9 cellular contexts compared by ENCODE assay signal in the genomic region with DNA sequence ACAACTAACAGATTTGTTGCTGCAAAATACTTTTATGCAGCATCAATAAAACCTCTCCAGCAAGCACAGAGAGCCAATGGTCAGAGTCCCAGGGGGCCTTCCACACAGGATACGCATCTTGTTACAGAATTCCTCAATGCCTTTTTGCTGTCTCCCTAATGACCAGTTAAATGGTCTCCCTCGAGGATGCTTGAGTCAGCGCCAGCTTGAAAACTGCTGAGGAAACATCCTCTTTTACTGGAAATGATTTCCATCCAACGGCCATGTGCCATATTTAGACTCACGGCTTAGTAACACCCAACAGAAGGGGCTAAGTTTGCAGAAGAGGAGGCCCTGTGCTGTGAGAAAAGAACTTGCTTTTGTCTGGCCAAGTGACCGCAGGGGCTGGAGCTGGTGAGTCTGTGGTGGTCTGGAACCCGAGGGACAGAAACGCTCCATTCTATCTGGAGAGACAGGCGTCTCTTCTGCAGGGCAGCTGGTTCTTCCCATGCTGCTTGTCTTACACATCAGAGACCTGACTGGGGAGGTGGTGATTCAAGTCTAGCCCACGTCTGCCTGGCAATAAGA.
A peak's percentile ranks its signal among the peaks of the same experiment; 100 is the strongest.
DNase-seq lines count a peak whose midpoint lies in the region; ATAC-seq and TF ChIP-seq lines count a peak whose summit lies in the region.
"Had no signal": no experiment of that assay in that cellular context is flagged by ENCODE, and none has a peak within 500 bp of the region (broad histone marks: within the 10 kb centered on the region; RNA-seq: fewer than 3 reads in every experiment).

No MANE protein-coding gene starts in this region.

- H3K4me2 ChIP-seq in PC-9 = no peak overlapping the region

- H3K9me2 ChIP-seq in PC-9 (ENCODE audit: insufficient read depth) = no peaks in the 10 kb centered on the region

- CTCF ChIA-PET in BJ (lab: Yijun Ruan, JAX) (interaction anchor here (0.7 to 1.2 kb wide), 3 partner anchors 9 to 276 kb away, joined by 3 to 4 read pairs (median 3); no protein-coding TSS in a partner anchor), PC-9 (lab: Charles Lee) (no interaction called here)

- H3K27me3 ChIP-seq in BJ (ENCODE audit: control insufficient read depth, insufficient read depth, low read length) (no peaks in the 10 kb centered on the region), PC-9 (ENCODE audit: insufficient read depth, low read depth) (no peaks in the 10 kb centered on the region)

- peaks cover 33% of the 10 kb centered on the region for H3K4me1 Mint-ChIP-seq in dendritic cell treated with granulocyte-macrophage colony-stimulating factor and Interleukin-4, amounts not matched to agents 40 ng/mL and 50 ng/mL, for 4 days (ENCODE audit: low read depth)
- H3K4me1 Mint-ChIP-seq in nephron progenitor cell = peaks cover 36% of the 10 kb centered on the region
- no peaks in the 10 kb centered on the region for H3K4me1 Mint-ChIP-seq in stimulated activated naive CD8-positive, alpha-beta T cell treated with anti-CD3 and anti-CD28 coated beads, Interleukin-15, amount 100 ng/mL, for 72 hours

- no peaks in the 10 kb centered on the region for H3K9me3 ChIP-seq in PC-9 (ENCODE audit: insufficient read depth, low read depth)

- peak overlapping the region; percentile 27 for H3K4me3 ChIP-seq in BJ (ENCODE audit: low read depth, low read length)
- no peak overlapping the region for H3K4me3 ChIP-seq in PC-9

- peak overlapping the region; percentile 37 for H3K4me3 Mint-ChIP-seq in dendritic cell treated with granulocyte-macrophage colony-stimulating factor and Interleukin-4, amounts not matched to agents 40 ng/mL and 50 ng/mL, for 4 days
- no peak overlapping the region for H3K4me3 Mint-ChIP-seq in nephron progenitor cell
- H3K4me3 Mint-ChIP-seq in stimulated activated naive CD8-positive, alpha-beta T cell treated with anti-CD3 and anti-CD28 coated beads, Interleukin-15, amount 100 ng/mL, for 72 hours = no peak overlapping the region

- H3K79me2 ChIP-seq in PC-9 (ENCODE audit: low read depth) = no peaks in the 10 kb centered on the region

- H4K20me1 ChIP-seq in PC-9 (ENCODE audit: insufficient read depth) = no peaks in the 10 kb centered on the region

- H3F3A ChIP-seq in PC-9 (ENCODE audit: insufficient read depth, low read depth) = peaks cover 4% of the 10 kb centered on the region; the same call in 1 of the 2 replicates

- DNase-seq in BJ (ENCODE audit: low read depth) (peak; percentile 93), NCI-H1930 (lab: John Stamatoyannopoulos, UW) (peak; percentile 24 to 65), nephron progenitor cell (peak; percentile 11), PC-9 (no peak), glomerular visceral epithelial cell (ENCODE audit: extremely low spot score) (no peak)
- no peak for DNase-seq in stimulated activated naive CD8-positive, alpha-beta T cell treated with anti-CD3 and anti-CD28 coated beads, Interleukin-15, amount 100 ng/mL, for 72 hours
- DNase-seq: activated naive CD4-positive, alpha-beta T cell treated with Interleukin-2 at 50 U/mL for 16 hours had no signal

- no peak overlapping the region for H3K27ac ChIP-seq in PC-9

- H3K9me3 Mint-ChIP-seq in dendritic cell treated with granulocyte-macrophage colony-stimulating factor and Interleukin-4, amounts not matched to agents 40 ng/mL and 50 ng/mL, for 4 days = peaks cover 35% of the 10 kb centered on the region
- peaks cover 10% of the 10 kb centered on the region for H3K9me3 Mint-ChIP-seq in nephron progenitor cell
- H3K9me3 Mint-ChIP-seq in stimulated activated naive CD8-positive, alpha-beta T cell treated with anti-CD3 and anti-CD28 coated beads, Interleukin-15, amount 100 ng/mL, for 72 hours = peaks cover 0 to 4% of the 10 kb centered on the region in 2 donors

- BruUV-seq in PC-9 (replicated peaks; lab: Mats Ljungman, UMichigan) = no TSS peak

- ATAC-seq in stimulated activated naive CD8-positive, alpha-beta T cell treated with anti-CD3 and anti-CD28 coated beads, Interleukin-15, amount 100 ng/mL, for 72 hours = no peak
- ATAC-seq in HG03025 (IDR thresholded peaks at IDR 0.05; ENCODE audit: low FRiP score, unreplicated experiment) = no peak

- peaks cover 6% of the 10 kb centered on the region for H3K36me3 Mint-ChIP-seq in dendritic cell treated with granulocyte-macrophage colony-stimulating factor and Interleukin-4, amounts not matched to agents 40 ng/mL and 50 ng/mL, for 4 days (ENCODE audit: low read depth)
- H3K36me3 Mint-ChIP-seq in nephron progenitor cell (ENCODE audit: low read depth) = no peaks in the 10 kb centered on the region

- intact Hi-C loops in dendritic cell treated with granulocyte-macrophage colony-stimulating factor and Interleukin-4, amounts not matched to agents 40 ng/mL and 50 ng/mL, for 4 days (cut with micrococcal nuclease) = no loop called here
- intact Hi-C loops in PC-9 (cut with micrococcal nuclease; ENCODE audit: unreplicated experiment) = no loop called here

- no peak overlapping the region for H2AFZ ChIP-seq in PC-9

- H3K4me1 ChIP-seq in PC-9 (replicated peaks; ENCODE audit: insufficient read depth) = peaks cover 12% of the 10 kb centered on the region

- H3K27ac Mint-ChIP-seq in dendritic cell treated with granulocyte-macrophage colony-stimulating factor and Interleukin-4, amounts not matched to agents 40 ng/mL and 50 ng/mL, for 4 days = peak overlapping the region; percentile 84
- no peak overlapping the region for H3K27ac Mint-ChIP-seq in nephron progenitor cell
- H3K27ac Mint-ChIP-seq in stimulated activated naive CD8-positive, alpha-beta T cell treated with anti-CD3 and anti-CD28 coated beads, Interleukin-15, amount 100 ng/mL, for 72 hours = no peak overlapping the region

- POLR2A ChIA-PET in BJ (lab: Charles Lee) (no interaction called here), PC-9 (lab: Charles Lee; ENCODE audit: unreplicated experiment) (no interaction called here)

- TF ChIP-seq CTCF in BJ (IDR thresholded peaks at IDR 0.05; ENCODE audit: insufficient read depth, low read depth, low read length) = no peak
- no peak for TF ChIP-seq CTCF in nephron progenitor cell (IDR thresholded peaks at IDR 0.05)
- no peak for TF ChIP-seq CTCF in PC-9 (conservative IDR thresholded peaks at IDR 0.05)

- H3K27me3 Mint-ChIP-seq in dendritic cell treated with granulocyte-macrophage colony-stimulating factor and Interleukin-4, amounts not matched to agents 40 ng/mL and 50 ng/mL, for 4 days = no peaks in the 10 kb centered on the region
- peaks cover 5% of the 10 kb centered on the region for H3K27me3 Mint-ChIP-seq in nephron progenitor cell (ENCODE audit: low read depth, poor library complexity)
- no peaks in the 10 kb centered on the region for H3K27me3 Mint-ChIP-seq in stimulated activated naive CD8-positive, alpha-beta T cell treated with anti-CD3 and anti-CD28 coated beads, Interleukin-15, amount 100 ng/mL, for 72 hours

- no peaks in the 10 kb centered on the region for H3K36me3 ChIP-seq in BJ (ENCODE audit: control insufficient read depth, insufficient read depth, low read length)
- no peaks in the 10 kb centered on the region for H3K36me3 ChIP-seq in PC-9 (ENCODE audit: low read depth)

Comparison
In these comparisons a context has a peak if more than half of its experiments do, and no peak if none do; other contexts are left out.
1. DNase-seq: peak in BJ (single experiment), NCI-H1930 (2 of 2) and nephron progenitor cell (single experiment); none in stimulated activated naive CD8-positive, alpha-beta T cell treated with anti-CD3 and anti-CD28 coated beads, Interleukin-15, amount 100 ng/mL, for 72 hours (0 of 2), PC-9 (0 of 2) and glomerular visceral epithelial cell (single experiment).